In the genomic region with DNA sequence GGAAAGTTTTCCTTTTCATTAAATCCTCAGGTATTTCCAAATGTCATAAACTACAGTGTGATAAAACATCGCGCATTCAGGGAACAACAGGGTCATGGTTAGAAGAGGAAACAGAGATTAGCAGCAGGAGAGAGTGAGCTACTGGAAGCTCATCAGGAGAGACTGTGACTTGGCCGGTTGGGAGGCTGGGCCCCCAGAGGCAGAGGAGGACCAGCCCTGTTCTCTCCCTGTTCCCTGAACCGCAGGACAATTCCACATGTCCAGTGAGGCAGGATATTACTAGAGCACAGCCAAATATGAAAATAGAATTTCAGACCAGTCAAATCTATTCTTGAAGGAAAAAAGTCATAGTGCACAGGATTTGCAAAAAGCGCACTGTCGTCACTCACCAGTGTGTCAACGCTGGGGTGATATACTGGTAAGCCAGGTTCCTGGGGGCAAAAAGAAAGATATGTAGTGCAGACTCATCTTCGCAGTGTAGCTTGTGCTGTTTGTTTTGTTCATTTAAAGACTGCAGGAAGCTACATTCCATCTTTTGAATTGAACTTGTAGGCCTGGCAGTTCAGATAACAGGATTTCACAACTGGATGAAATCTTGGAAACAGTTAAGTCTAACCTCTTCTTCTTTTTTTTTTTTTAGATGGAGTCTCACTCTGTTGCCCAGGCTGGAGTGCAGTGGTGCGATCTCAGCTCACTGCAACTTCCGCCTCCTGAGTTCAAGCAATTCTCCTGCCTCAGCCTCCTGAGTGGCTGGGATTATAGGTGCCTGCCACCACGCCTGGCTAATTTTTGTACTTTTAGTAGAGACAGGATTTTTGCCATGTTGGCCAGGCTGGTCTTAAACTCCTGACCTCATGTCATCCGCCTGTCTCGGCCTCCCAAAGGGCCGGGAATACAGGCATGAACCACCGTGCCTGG, we compare ENCODE assay signal across 1 cellular context.
TF ChIP-seq lines count a peak whose summit lies in the region.
"Not testable (repeated sequence)": the region's sequence is repeated elsewhere in the genome, so short reads cannot be mapped to it uniquely, and the experiment has no call there.

No MANE protein-coding gene starts in this region.

TF ChIP-seq in K562, 482 proteins besides CTCF, POLR2A, EP300 and RAD21 (continued from another document and continues in another):
- TF ChIP-seq ZNF318 (IDR thresholded peaks at IDR 0.05; ENCODE audit: borderline replicate concordance in 1 of 2, low read depth in 1 of 2) = 0 out of 4 replicates have a peak, but pooled peaks of 1 of the 2 experiments have one; percentile 22
- peak; percentile 74 for TF ChIP-seq BCOR (IDR thresholded peaks at IDR 0.05)
- TF ChIP-seq MYBL2 (IDR thresholded peaks at IDR 0.05; ENCODE audit: low read depth) = peak; percentile 80
- TF ChIP-seq MYBL2, ETV6 (CRISPR knock-in tag; IDR thresholded peaks at IDR 0.05; ENCODE audit: borderline replicate concordance): not testable (repeated sequence)
- peak; percentile 70; the same call in 1 of the 2 replicates for TF ChIP-seq C11orf30 (IDR thresholded peaks at IDR 0.05; ENCODE audit: low read depth)
- TF ChIP-seq CREB3L1 (IDR thresholded peaks at IDR 0.05; ENCODE audit: borderline replicate concordance, low read depth) = 0 out of 2 replicates have a peak, but pooled peaks have one; percentile 33
- TF ChIP-seq KLF16 (IDR thresholded peaks at IDR 0.05) = peak; percentile 71; the same call in 1 of the 2 replicates
- peak; percentile 64 for TF ChIP-seq ZFP36 (IDR thresholded peaks at IDR 0.05; ENCODE audit: low read depth, low read length, partially characterized antibody)
- peak; percentile 71 for TF ChIP-seq NCOR1 (IDR thresholded peaks at IDR 0.05)
- TF ChIP-seq FOXA3 (CRISPR knock-in tag; conservative IDR thresholded peaks at IDR 0.05 in 1 of 2, IDR thresholded peaks at IDR 0.05 in 1 of 2) = peak in 1 of 2 experiments; percentile 56; a peak in 1 of 4 replicates
- peak; percentile 27; the same call in 1 of the 2 replicates for TF ChIP-seq ZFX (CRISPR knock-in tag; IDR thresholded peaks at IDR 0.05)
- peak; percentile 47; the same call in 1 of the 2 replicates for TF ChIP-seq CHAMP1 (IDR thresholded peaks at IDR 0.05)
- TF ChIP-seq, protein P1, sequence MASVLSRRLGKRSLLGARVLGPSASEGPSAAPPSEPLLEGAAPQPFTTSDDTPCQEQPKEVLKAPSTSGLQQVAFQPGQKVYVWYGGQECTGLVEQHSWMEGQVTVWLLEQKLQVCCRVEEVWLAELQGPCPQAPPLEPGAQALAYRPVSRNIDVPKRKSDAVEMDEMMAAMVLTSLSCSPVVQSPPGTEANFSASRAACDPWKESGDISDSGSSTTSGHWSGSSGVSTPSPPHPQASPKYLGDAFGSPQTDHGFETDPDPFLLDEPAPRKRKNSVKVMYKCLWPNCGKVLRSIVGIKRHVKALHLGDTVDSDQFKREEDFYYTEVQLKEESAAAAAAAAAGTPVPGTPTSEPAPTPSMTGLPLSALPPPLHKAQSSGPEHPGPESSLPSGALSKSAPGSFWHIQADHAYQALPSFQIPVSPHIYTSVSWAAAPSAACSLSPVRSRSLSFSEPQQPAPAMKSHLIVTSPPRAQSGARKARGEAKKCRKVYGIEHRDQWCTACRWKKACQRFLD (CRISPR knock-in tag; IDR thresholded peaks at IDR 0.05) = peak; percentile 74; the same call in 1 of the 2 replicates
- TF ChIP-seq CC2D1A (IDR thresholded peaks at IDR 0.05) = peak; percentile 49; the same call in 1 of the 2 replicates
- peak; percentile 69 for TF ChIP-seq MAFG (tag; conservative IDR thresholded peaks at IDR 0.05)
- TF ChIP-seq ETV5 (CRISPR knock-in tag; IDR thresholded peaks at IDR 0.05; ENCODE audit: low read depth) = peak; percentile 40; the same call in 1 of the 2 replicates
- peak; percentile 90 for TF ChIP-seq LEF1 (IDR thresholded peaks at IDR 0.05)
- peak; percentile 98 for TF ChIP-seq MEIS2 (IDR thresholded peaks at IDR 0.05; ENCODE audit: partially characterized antibody)
- peak; percentile 71; the same call in 1 of the 2 replicates for TF ChIP-seq SMARCA5 (IDR thresholded peaks at IDR 0.05)
- peak; percentile 70; the same call in 1 of the 2 replicates for TF ChIP-seq NFRKB (IDR thresholded peaks at IDR 0.05; ENCODE audit: low read depth)
- TF ChIP-seq ARID1B (IDR thresholded peaks at IDR 0.05) = peak; percentile 95
- peak in 1 of 2 experiments; percentile 38; a peak in 1 of 4 replicates for TF ChIP-seq ETV6 (IDR thresholded peaks at IDR 0.05; ENCODE audit: borderline replicate concordance in 1 of 2, low read depth in 2 of 2, low read length in 1 of 2)
- 0 out of 2 replicates have a peak, but pooled peaks have one; percentile 50 for TF ChIP-seq LCOR (CRISPR knock-in tag; IDR thresholded peaks at IDR 0.05)
- TF ChIP-seq, protein P2, sequence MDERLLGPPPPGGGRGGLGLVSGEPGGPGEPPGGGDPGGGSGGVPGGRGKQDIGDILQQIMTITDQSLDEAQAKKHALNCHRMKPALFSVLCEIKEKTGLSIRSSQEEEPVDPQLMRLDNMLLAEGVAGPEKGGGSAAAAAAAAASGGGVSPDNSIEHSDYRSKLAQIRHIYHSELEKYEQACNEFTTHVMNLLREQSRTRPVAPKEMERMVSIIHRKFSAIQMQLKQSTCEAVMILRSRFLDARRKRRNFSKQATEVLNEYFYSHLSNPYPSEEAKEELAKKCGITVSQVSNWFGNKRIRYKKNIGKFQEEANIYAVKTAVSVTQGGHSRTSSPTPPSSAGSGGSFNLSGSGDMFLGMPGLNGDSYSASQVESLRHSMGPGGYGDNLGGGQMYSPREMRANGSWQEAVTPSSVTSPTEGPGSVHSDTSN (CRISPR knock-in tag; IDR thresholded peaks at IDR 0.05; ENCODE audit: low read depth) = not testable (repeated sequence)
- TF ChIP-seq, protein P2 (tag; conservative IDR thresholded peaks at IDR 0.05; ENCODE audit: low read depth) = peak; percentile 97
- peak; percentile 59; the same call in 1 of the 2 replicates for TF ChIP-seq PHB2 (IDR thresholded peaks at IDR 0.05; ENCODE audit: low read depth)
- TF ChIP-seq NFE2 (IDR thresholded peaks at IDR 0.05; ENCODE audit: low read depth) = peak; percentile 78
- TF ChIP-seq HDAC1 (IDR thresholded peaks at IDR 0.05) = peak in 1 of 2 experiments; percentile 64; a peak in 2 of 4 replicates
- peak; percentile 37 for TF ChIP-seq TAF9B (IDR thresholded peaks at IDR 0.05; ENCODE audit: partially characterized antibody)
- TF ChIP-seq TEAD1 (CRISPR knock-in tag; IDR thresholded peaks at IDR 0.05) = peak; percentile 45 to 60; a peak in 2 of 4 replicates
- peak; percentile 55 for TF ChIP-seq GABPA (tag; conservative IDR thresholded peaks at IDR 0.05; ENCODE audit: low read depth)
- TF ChIP-seq STAT5A (IDR thresholded peaks at IDR 0.05; ENCODE audit: borderline replicate concordance, low read length) = peak; percentile 66; the same call in 1 of the 2 replicates
- TF ChIP-seq NCOA1 (IDR thresholded peaks at IDR 0.05; ENCODE audit: low read depth) = peak; percentile 66; the same call in 1 of the 2 replicates
- 0 out of 2 replicates have a peak, but pooled peaks have one; percentile 35 for TF ChIP-seq GABPB1 (CRISPR knock-in tag; IDR thresholded peaks at IDR 0.05)
- TF ChIP-seq SMAD4 (CRISPR knock-in tag; conservative IDR thresholded peaks at IDR 0.05) = peak; percentile 68
- TF ChIP-seq NRF1 (conservative IDR thresholded peaks at IDR 0.05 in 1 of 2, IDR thresholded peaks at IDR 0.05 in 1 of 2) = peak; percentile 10 to 44; a peak in 2 of 4 replicates
- TF ChIP-seq NFATC3 (IDR thresholded peaks at IDR 0.05) = peak; percentile 78; the same call in 1 of the 2 replicates
- TF ChIP-seq ARNT (IDR thresholded peaks at IDR 0.05) = peak; percentile 30 to 84; a peak in 1 of 4 replicates
- peak; percentile 88 for TF ChIP-seq TCF3 (CRISPR knock-in tag; IDR thresholded peaks at IDR 0.05)
- peak; percentile 94 for TF ChIP-seq DPF2 (IDR thresholded peaks at IDR 0.05)
